In genomic region chr3:25648107-25648535, GRCh38 we compare ENCODE assay signal across 8 cellular contexts. TPM values are rescaled to one million over a fixed set of nuclear protein-coding genes. Genes with fewer than 3 reads are reported as not detected.
A peak's percentile ranks its signal among the peaks of the same experiment; 100 is the strongest.
DNase-seq lines count a peak whose midpoint lies in the region; ATAC-seq and TF ChIP-seq lines count a peak whose summit lies in the region.

No MANE protein-coding gene starts in this region.

- H3K36me3 Mint-ChIP-seq in activated naive CD4-positive, alpha-beta T cell treated with anti-CD3 and anti-CD28 coated beads, Interleukin-2, amount 50 U/mL, for 24 hours: peaks cover 16% of the 10 kb centered on the region

- peak; percentile 93 for DNase-seq in NAMALWA (ENCODE audit: low spot score)
- peak; percentile 88 to 92 for DNase-seq in cardiac muscle cell (ENCODE audit: low read depth in 1 of 2, low spot score in 1 of 2)
- DNase-seq in pulmonary artery endothelial cell (ENCODE audit: low read depth, low spot score): peak; percentile 44
- DNase-seq in posterior vena cava (ENCODE audit: low spot score): no peak

- peak; percentile 78 for TF ChIP-seq CTCF in GM12874 (IDR thresholded peaks at IDR 0.05; ENCODE audit: insufficient read depth, low read depth, low read length)
- TF ChIP-seq CTCF in cardiac muscle cell (IDR thresholded peaks at IDR 0.05; ENCODE audit: low read depth, low read length): peak; percentile 95

- H3K4me1 Mint-ChIP-seq in activated naive CD4-positive, alpha-beta T cell treated with anti-CD3 and anti-CD28 coated beads, Interleukin-2, amount 50 U/mL, for 24 hours: peaks cover 58% of the 10 kb centered on the region

- no peak overlapping the region for H3K4me3 ChIP-seq in cardiac muscle cell

- H3K27me3 ChIP-seq in cardiac muscle cell: no peaks in the 10 kb centered on the region

- peak; percentile 92 for ATAC-seq in HG02610 (IDR thresholded peaks at IDR 0.05; ENCODE audit: unreplicated experiment)
- peak; percentile 98 for ATAC-seq in SK-N-SH treated with all-trans-retinoic acid at 6 μM for 48 hours

- H3K27ac Mint-ChIP-seq in activated naive CD4-positive, alpha-beta T cell treated with anti-CD3 and anti-CD28 coated beads, Interleukin-2, amount 50 U/mL, for 24 hours: peak overlapping the region; percentile 5

- intact Hi-C loops in posterior vena cava (cut with DNase I): loop anchor here in 1 of 2 donors (10.0 kb wide), 1 partner anchor 1067 kb away; no protein-coding TSS in a partner anchor

- peaks cover 12% of the 10 kb centered on the region for H3K36me3 ChIP-seq in cardiac muscle cell

- H3K27ac ChIP-seq in cardiac muscle cell: peak overlapping the region; percentile 24

- no peaks in the 10 kb centered on the region for H3K27me3 Mint-ChIP-seq in activated naive CD4-positive, alpha-beta T cell treated with anti-CD3 and anti-CD28 coated beads, Interleukin-2, amount 50 U/mL, for 24 hours

- no peak overlapping the region for H3K4me3 Mint-ChIP-seq in activated naive CD4-positive, alpha-beta T cell treated with anti-CD3 and anti-CD28 coated beads, Interleukin-2, amount 50 U/mL, for 24 hours

- peaks cover 16% of the 10 kb centered on the region for H3K4me1 ChIP-seq in cardiac muscle cell (ENCODE audit: low read depth)

- H3K9me3 Mint-ChIP-seq in activated naive CD4-positive, alpha-beta T cell treated with anti-CD3 and anti-CD28 coated beads, Interleukin-2, amount 50 U/mL, for 24 hours: peaks cover 8% of the 10 kb centered on the region

- no peaks in the 10 kb centered on the region for H3K9me3 ChIP-seq in cardiac muscle cell (ENCODE audit: low read depth)

TF ChIP-seq in SK-N-SH treated with all-trans-retinoic acid at 6 μM for 48 hours, 23 proteins besides CTCF, POLR2A, EP300 and RAD21:
- TF ChIP-seq ZNF8 (CRISPR knock-in tag; IDR thresholded peaks at IDR 0.05) (no peak), ARNTL (CRISPR knock-in tag; IDR thresholded peaks at IDR 0.05; ENCODE audit: borderline replicate concordance, low read depth) (no peak), OSR1 (CRISPR knock-in tag; IDR thresholded peaks at IDR 0.05) (no peak), TSHZ2 (CRISPR knock-in tag; IDR thresholded peaks at IDR 0.05) (no peak), GLIS3 (CRISPR knock-in tag; IDR thresholded peaks at IDR 0.05) (no peak), TCF4 (CRISPR knock-in tag; IDR thresholded peaks at IDR 0.05; ENCODE audit: borderline replicate concordance) (no peak), CSDC2 (CRISPR knock-in tag; IDR thresholded peaks at IDR 0.05) (no peak), TOX (CRISPR knock-in tag; IDR thresholded peaks at IDR 0.05; ENCODE audit: borderline replicate concordance) (no peak), ESRRG (CRISPR knock-in tag; IDR thresholded peaks at IDR 0.05) (no peak), CREB5 (CRISPR knock-in tag; IDR thresholded peaks at IDR 0.05; ENCODE audit: low read depth) (no peak), RARB (CRISPR knock-in tag; IDR thresholded peaks at IDR 0.05) (no peak), BACH2 (CRISPR knock-in tag; IDR thresholded peaks at IDR 0.05; ENCODE audit: borderline replicate concordance) (no peak), PPARA (CRISPR knock-in tag; IDR thresholded peaks at IDR 0.05; ENCODE audit: borderline replicate concordance) (no peak), ISL1 (CRISPR knock-in tag; IDR thresholded peaks at IDR 0.05) (no peak), ZNF565 (CRISPR knock-in tag; conservative IDR thresholded peaks at IDR 0.05; ENCODE audit: low read depth) (no peak), POU6F1 (CRISPR knock-in tag; IDR thresholded peaks at IDR 0.05; ENCODE audit: borderline replicate concordance, low read depth) (no peak), SNAI2 (CRISPR knock-in tag; IDR thresholded peaks at IDR 0.05) (no peak), PATZ1 (CRISPR knock-in tag; IDR thresholded peaks at IDR 0.05; ENCODE audit: borderline replicate concordance) (no peak), ZC3H10 (CRISPR knock-in tag; IDR thresholded peaks at IDR 0.05) (no peak)

RNA-seq across cellular contexts. Expression of gene TOP2B, which starts 16.6 kb away (rescaled TPM):
- total RNA-seq in cardiac muscle cell (82.3 and 119 TPM in 2 replicates), pulmonary artery endothelial cell (91.0 and 105 TPM in 2 replicates), posterior vena cava (10 to 100 TPM; 84.7 to 95.3 TPM)
- 108 and 119 TPM in 2 replicates for polyA plus RNA-seq in cardiac muscle cell
